Comparison of ENCODE assay signal across 7 cellular contexts in the genomic region with DNA sequence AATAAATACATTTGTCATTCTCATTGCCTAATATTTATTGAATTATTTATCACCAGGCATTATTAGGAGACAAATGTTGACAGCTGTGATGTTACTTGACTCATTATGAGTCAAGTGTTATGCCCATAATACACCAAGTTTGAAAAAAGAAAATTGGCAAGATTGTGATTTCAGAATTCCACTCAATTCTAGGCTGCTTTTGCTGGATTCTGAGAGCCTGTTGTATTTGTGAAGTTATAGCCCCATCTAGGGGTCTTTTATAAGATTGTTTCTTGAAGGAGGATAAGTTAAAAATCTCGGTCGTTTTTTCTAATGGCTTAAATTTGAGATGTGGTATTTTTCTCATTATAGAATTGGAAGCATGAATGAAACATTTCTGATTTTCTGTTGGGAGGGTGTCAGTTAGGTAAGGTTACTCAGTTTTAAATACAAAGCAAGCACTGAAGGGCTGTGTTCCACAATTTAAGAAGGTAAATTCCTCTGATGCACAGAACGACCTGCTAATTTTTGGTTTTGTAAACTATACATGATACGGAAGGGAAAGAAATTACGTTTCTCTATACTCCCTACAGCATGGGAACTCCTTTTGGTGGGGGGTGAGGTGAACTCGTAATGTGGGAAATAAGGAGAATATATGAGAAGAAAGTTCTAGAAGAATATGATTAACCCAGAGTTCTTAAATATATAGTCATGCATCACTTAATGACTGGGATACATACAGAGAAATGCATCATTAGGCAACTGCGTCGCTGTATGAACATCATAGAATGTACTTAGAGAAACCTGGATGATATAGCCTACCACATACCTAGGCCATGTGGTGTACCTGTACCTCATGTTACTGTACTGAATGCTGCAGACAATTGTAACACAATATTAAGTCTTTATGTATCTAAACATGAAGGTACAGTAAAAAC. TPM values are rescaled to one million over a fixed set of nuclear protein-coding genes. Genes with fewer than 3 reads are reported as not detected.
DNase-seq lines count a peak whose midpoint lies in the region; ATAC-seq and TF ChIP-seq lines count a peak whose summit lies in the region.

No MANE protein-coding gene starts in this region.

- CTCF ChIA-PET in GM10248 (lab: Yijun Ruan, JAX) = interaction anchor here (0.8 to 10.2 kb wide), 21 partner anchors 8 to 627 kb away, joined by 3 to 126 read pairs (median 6); partner anchors contain the start of gene FAM221A

- no peaks in the 10 kb centered on the region for H3K27me3 ChIP-seq in gastroesophageal sphincter

- TF ChIP-seq CTCF in GM10248 (IDR thresholded peaks at IDR 0.05; ENCODE audit: control extremely low read depth, extremely low read depth, low read depth, missing control alignments) (peak; percentile 29), NB4 (IDR thresholded peaks at IDR 0.05; ENCODE audit: low read depth, low read length) (peak; percentile 29), gastroesophageal sphincter (IDR thresholded peaks at IDR 0.05) (peak; percentile 46 to 67 (median 62))

- H3K36me3 ChIP-seq in gastroesophageal sphincter = no peaks in the 10 kb centered on the region

- TF ChIP-seq EP300 in gastroesophageal sphincter (IDR thresholded peaks at IDR 0.05) = no peak

- no peak overlapping the region for H3K27ac ChIP-seq in gastroesophageal sphincter

- TF ChIP-seq POLR2A in NB4 (IDR thresholded peaks at IDR 0.05; ENCODE audit: extremely low read depth, insufficient read length) = no peak
- no peak for TF ChIP-seq POLR2A in gastroesophageal sphincter (IDR thresholded peaks at IDR 0.05)

- ATAC-seq in gastroesophageal sphincter (peak; percentile 39), GM18511 (IDR thresholded peaks at IDR 0.05; ENCODE audit: unreplicated experiment) (no peak), GM18907 (IDR thresholded peaks at IDR 0.05; ENCODE audit: unreplicated experiment) (no peak)

- WGBS in gastroesophageal sphincter (ENCODE audit: low coverage in 1 of 2), 2 donors = 22 to 40% methylated on average over 8 of the region's 8 CpGs

- H3K4me1 ChIP-seq in gastroesophageal sphincter = no peaks in the 10 kb centered on the region

- DNase-seq in GM10248 (ENCODE audit: extremely low spot score) (peak; percentile 56), NB4 (ENCODE audit: low read depth) (peak; percentile 65), SW480 (ENCODE audit: low spot score) (peak; percentile 66), renal cortical epithelial cell (ENCODE audit: low read depth) (peak; percentile 74)

- H3K4me3 ChIP-seq in NB4 (ENCODE audit: low read depth, low read length) (no peak overlapping the region), gastroesophageal sphincter (no peak overlapping the region)

- POLR2A ChIA-PET in GM10248 (lab: Yijun Ruan, JAX) = interaction anchor here (0.7 kb wide), 1 partner anchor 21 kb away, joined by 3 read pairs; no protein-coding TSS in a partner anchor

- no peaks in the 10 kb centered on the region for H3K9me3 ChIP-seq in gastroesophageal sphincter

RNA-seq across cellular contexts. Expression of gene STK31, which starts 2.6 kb away (rescaled TPM):
- total RNA-seq in gastroesophageal sphincter = under 1 TPM in 3 of 4 donors, not detected in 1; 0.31 to 0.94 (median 0.62) TPM
- 0.25 and 0.69 TPM in 2 replicates for total RNA-seq in renal cortical epithelial cell

RNA-seq across cellular contexts. Expression of gene FAM221A, which starts 32.6 kb away (rescaled TPM):
- total RNA-seq in gastroesophageal sphincter (10 to 100 TPM in 2 of 4 donors, 1 to 10 TPM in 2; 3.2 to 12.1 (median 7.5) TPM), renal cortical epithelial cell (4.8 and 14.8 TPM in 2 replicates)
